8 cellular contexts compared by ENCODE assay signal in the genomic region with DNA sequence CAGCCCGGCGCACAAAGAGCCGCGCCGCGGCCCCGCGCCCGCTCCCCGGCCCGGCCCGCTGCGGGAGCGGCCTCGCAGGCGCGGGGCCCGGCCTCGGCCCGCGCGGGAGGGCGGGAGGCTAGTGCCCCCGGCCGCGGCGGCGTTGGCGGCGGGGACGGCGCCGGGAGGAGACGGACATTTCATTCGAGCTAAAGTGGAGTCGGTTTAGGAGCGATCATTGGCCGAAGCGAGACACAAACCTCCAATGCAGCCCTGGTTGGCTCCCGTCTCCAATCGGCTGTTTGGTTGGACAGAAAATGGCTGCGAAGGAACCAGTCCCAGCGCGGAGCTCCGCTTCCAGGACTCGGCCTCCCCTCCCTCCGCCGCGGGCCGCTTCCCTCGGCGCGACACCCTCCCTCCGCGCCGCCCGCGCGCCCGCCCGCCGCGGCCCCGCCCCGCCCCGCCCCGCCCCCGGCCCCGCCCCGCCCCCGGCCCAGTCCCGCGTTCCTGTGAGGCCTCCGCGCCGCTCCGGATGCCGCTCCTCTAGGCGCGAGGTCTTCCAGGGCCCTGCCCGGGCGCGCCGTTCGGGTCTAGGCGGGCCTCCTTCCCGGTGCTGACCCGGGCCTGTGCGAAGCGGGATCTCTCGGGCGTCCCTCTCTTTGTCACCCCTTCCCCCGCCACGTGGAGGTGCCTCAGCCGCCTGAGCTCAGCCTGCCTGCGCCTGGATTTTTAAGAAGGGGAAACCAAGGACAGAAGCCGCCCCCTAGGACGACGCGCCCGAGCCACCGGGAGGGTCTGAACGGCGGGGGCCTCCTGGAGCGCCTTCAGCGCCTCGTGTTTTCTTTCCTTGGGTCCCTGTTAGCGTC. TPM values are rescaled to one million over a fixed set of nuclear protein-coding genes. Genes with fewer than 3 reads are reported as not detected.
DNase-seq lines count a peak whose midpoint lies in the region; ATAC-seq, FAIRE-seq and TF ChIP-seq lines count a peak whose summit lies in the region.

NFYB (minus strand) TSS at position 309 of the 845 bp plus-strand sequence. CDS start 2,757 bp downstream, outside the sequence.

- peaks cover 27% of the 10 kb centered on the region for H3K4me1 ChIP-seq in psoas muscle

- DNase-seq in GM13977 (ENCODE audit: low spot score), result peak; percentile 99
- peak; percentile 85 for DNase-seq in NCI-H1694 (lab: John Stamatoyannopoulos, UW)
- peak; percentile 36 to 97 (median 91) for DNase-seq in amygdala (lab: John Stamatoyannopoulos, UW)
- DNase-seq in left ventricle myocardium superior, result peak; percentile 94
- peak; percentile 92 to 96 for DNase-seq in psoas muscle
- DNase-seq in urothelium cell line (ENCODE audit: low spot score), result peak; percentile 92

- H3K36me3 ChIP-seq in psoas muscle (ENCODE audit: insufficient read depth in 1 of 2, low read depth in 1 of 2), result peaks cover 0 to 21% of the 10 kb centered on the region in 2 donors

- ATAC-seq in HG02884 (IDR thresholded peaks at IDR 0.05; ENCODE audit: unreplicated experiment) (peak; percentile 88), left ventricle myocardium superior (peak; percentile 90), psoas muscle (peak; percentile 95 to 97 (median 96))

- WGBS in psoas muscle, 3 donors, result 1 to 3% (median 2%) methylated on average over 59 to 107 of the region's 108 CpGs

- FAIRE-seq in urothelium cell line (lab: Jason Lieb, UNC), result no peak

- H3K27ac ChIP-seq in psoas muscle, result peak within 1 kb of the TSS; percentile 94

- in situ Hi-C loops in GM13977 (cut with MboI; ENCODE audit: low pct_unique_long_range_greater_than_20kb, low sequenced_read_pairs, unreplicated experiment), result no loop called here

- H3K4me3 ChIP-seq in psoas muscle, result peak within 1 kb of the TSS; percentile 92

- intact Hi-C loops in left ventricle myocardium superior (cut with micrococcal nuclease), result no loop called here
- intact Hi-C loops in psoas muscle (cut with DNase I), result loop anchor here (2.0 to 5.0 kb wide), 2 partner anchors 139 to 969 kb away; partner anchors contain the start of gene WASHC4 (in 1 of the 2)

- H3K36me3 Mint-ChIP-seq in T-helper 1 cell treated with Interleukin-12 subunit alpha and Interleukin-12 subunit beta and Interleukin-4 antibody, amounts not matched to agents 30 μg/mL and 1 μg/mL, for 36 hours (ENCODE audit: low read depth), result peaks cover 1% of the 10 kb centered on the region

- peak within 1 kb of the TSS; percentile 88 for H3K4me3 Mint-ChIP-seq in T-helper 1 cell treated with Interleukin-12 subunit alpha and Interleukin-12 subunit beta and Interleukin-4 antibody, amounts not matched to agents 30 μg/mL and 1 μg/mL, for 36 hours

- peaks cover 23% of the 10 kb centered on the region for H3K27me3 Mint-ChIP-seq in T-helper 1 cell treated with Interleukin-12 subunit alpha and Interleukin-12 subunit beta and Interleukin-4 antibody, amounts not matched to agents 30 μg/mL and 1 μg/mL, for 36 hours (ENCODE audit: low read depth)

- no peak for TF ChIP-seq CTCF in GM13977 (IDR thresholded peaks at IDR 0.05; ENCODE audit: extremely low read depth, insufficient read depth, missing control alignments)
- TF ChIP-seq CTCF in psoas muscle (IDR thresholded peaks at IDR 0.05), result no peak

- H3K9me3 Mint-ChIP-seq in T-helper 1 cell treated with Interleukin-12 subunit alpha and Interleukin-12 subunit beta and Interleukin-4 antibody, amounts not matched to agents 30 μg/mL and 1 μg/mL, for 36 hours, result no peaks in the 10 kb centered on the region

- peaks cover 18% of the 10 kb centered on the region for H3K4me1 Mint-ChIP-seq in T-helper 1 cell treated with Interleukin-12 subunit alpha and Interleukin-12 subunit beta and Interleukin-4 antibody, amounts not matched to agents 30 μg/mL and 1 μg/mL, for 36 hours (ENCODE audit: low read depth)

- H3K27ac Mint-ChIP-seq in T-helper 1 cell treated with Interleukin-12 subunit alpha and Interleukin-12 subunit beta and Interleukin-4 antibody, amounts not matched to agents 30 μg/mL and 1 μg/mL, for 36 hours, result peak within 1 kb of the TSS; percentile 84

- H3K9me3 ChIP-seq in psoas muscle, result no peaks in the 10 kb centered on the region

- peaks cover 0 to 2% (median 0%) of the 10 kb centered on the region in 3 donors for H3K27me3 ChIP-seq in psoas muscle (ENCODE audit: insufficient read depth in 3 of 3, low read length in 2 of 3)

RNA-seq across cellular contexts. Expression of gene NFYB, which starts in this region (rescaled TPM):
- total RNA-seq in left ventricle myocardium superior (41.5 TPM), psoas muscle (10 to 100 TPM; 14.5 to 32.2 (median 21.9) TPM)
- polyA plus RNA-seq in psoas muscle, result 10 to 100 TPM; 10.1 to 28.0 (median 20.1) TPM

Comparison
In these comparisons a context has a peak if more than half of its experiments do, and no peak if none do; other contexts are left out.
1. Peak in every context shown above with its lines: DNase-seq, ATAC-seq, H3K4me3 ChIP-seq and H3K27ac ChIP-seq.